ENCODE assay signal across 24 cellular contexts in genomic region chr1:30188329-30188728, GRCh38.
"Had no signal": no experiment of that assay in that cellular context is flagged by ENCODE, and none has a peak within 500 bp of the region (broad histone marks: within the 10 kb centered on the region; RNA-seq: fewer than 3 reads in every experiment).

No MANE protein-coding gene starts in this region.

- H3K36me3 Mint-ChIP-seq: activated naive CD4-positive, alpha-beta T cell treated with anti-CD3 and anti-CD28 coated beads, Interleukin-2, amount 50 U/mL, for 72 hours; brain; WTC11 had no signal

- H3K4me3 ChIP-seq: cardiac muscle cell, MG63, SJSA1 had no signal

- DNase-seq: activated CD4-positive, alpha-beta T cell treated with anti-CD3 and anti-CD28 coated beads for 48 hours; activated CD4-positive, alpha-beta T cell treated with anti-CD3 and anti-CD28 coated beads, Interleukin-2, amount 50 U/mL, for 4 hours; activated CD4-positive, CD25-positive, alpha-beta regulatory T cell treated with anti-CD3 and anti-CD28 coated beads, Interleukin-2, amount 50 U/mL, for 72 hours; activated CD8-positive, alpha-beta memory T cell treated with anti-CD3 and anti-CD28 coated beads, Interleukin-2, amount 50 U/mL, for 48 hours; activated CD8-positive, alpha-beta T cell treated with anti-CD3 and anti-CD28 coated beads, Interleukin-2, amount 10 ng/mL, durations not matched to agents 7 days and 5 days; activated effector memory CD4-positive, alpha-beta T cell treated with Interleukin-2 at 50 U/mL for 16 hours; activated naive CD4-positive, alpha-beta T cell; activated naive CD8-positive, alpha-beta T cell treated with anti-CD3 and anti-CD28 coated beads, Interleukin-2, amount 50 U/mL, for 24 hours; activated T-cell treated with anti-CD3 and anti-CD28 coated beads, Interleukin-2, amount 50 U/mL, for 1 hour; amygdala; MG63; NCI-H1105; NCI-H1436; NCI-H1694 treated with DMSO at 0.1 percent for 48 hours; NCI-H2029 treated with DMSO at 0.1 percent for 48 hours; NCI-H510A treated with DMSO at 0.1 percent for 48 hours; SHP77; SW 1271 had no signal

- H3K9me3 Mint-ChIP-seq: activated naive CD4-positive, alpha-beta T cell treated with anti-CD3 and anti-CD28 coated beads, Interleukin-2, amount 50 U/mL, for 72 hours; activated naive CD8-positive, alpha-beta T cell treated with anti-CD3 and anti-CD28 coated beads, Interleukin-2, amount 50 U/mL, for 24 hours; brain; WTC11 had no signal

- H3K4me3 Mint-ChIP-seq: activated CD8-positive, alpha-beta T cell treated with anti-CD3 and anti-CD28 coated beads, Interleukin-2, amount 10 ng/mL, durations not matched to agents 7 days and 5 days; activated naive CD8-positive, alpha-beta T cell treated with anti-CD3 and anti-CD28 coated beads, Interleukin-2, amount 50 U/mL, for 24 hours; brain; WTC11 had no signal

- ATAC-seq: activated CD8-positive, alpha-beta T cell treated with anti-CD3 and anti-CD28 coated beads, Interleukin-2, amount 10 ng/mL, durations not matched to agents 7 days and 5 days; activated naive CD4-positive, alpha-beta T cell treated with anti-CD3 and anti-CD28 coated beads, Interleukin-2, amount 50 U/mL, for 72 hours; activated naive CD8-positive, alpha-beta T cell treated with anti-CD3 and anti-CD28 coated beads, Interleukin-2, amount 50 U/mL, for 24 hours; SK-N-SH treated with all-trans-retinoic acid at 6 μM for 48 hours; WTC11 had no signal

- H3K36me3 ChIP-seq: cardiac muscle cell, MG63, SJSA1 had no signal

- H3K27ac ChIP-seq: cardiac muscle cell, SJSA1 had no signal

- H3K4me1 Mint-ChIP-seq: WTC11 had no signal

- H3K27me3 ChIP-seq: cardiac muscle cell, MG63, SJSA1 had no signal

- H3K9me3 ChIP-seq: MG63, SJSA1 had no signal

- H3K27ac Mint-ChIP-seq: activated CD8-positive, alpha-beta T cell treated with anti-CD3 and anti-CD28 coated beads, Interleukin-2, amount 10 ng/mL, durations not matched to agents 7 days and 5 days; activated naive CD8-positive, alpha-beta T cell treated with anti-CD3 and anti-CD28 coated beads, Interleukin-2, amount 50 U/mL, for 24 hours; brain; WTC11 had no signal
